8 cellular contexts compared by ENCODE assay signal in genomic region chr16:635573-636205, GRCh38. TPM values are rescaled to one million over a fixed set of nuclear protein-coding genes. Genes with fewer than 3 reads are reported as not detected.
A peak's percentile ranks its signal among the peaks of the same experiment; 100 is the strongest.
DNase-seq lines count a peak whose midpoint lies in the region; ATAC-seq and TF ChIP-seq lines count a peak whose summit lies in the region.

No MANE protein-coding gene starts in this region.

- DNase-seq in H7 (no peak), NCI-H187 (lab: John Stamatoyannopoulos, UW) (no peak), cerebellum (ENCODE audit: low spot score) (no peak), islet precursor cell (no peak)

- peak overlapping the region; percentile 82 to 96 (median 91) for H3K9ac ChIP-seq in BLaER1 treated with 17β-estradiol and CSF1 and Interleukin-3, amounts not matched to agents 10 nM and 100 nM

- TF ChIP-seq CTCF in WI38 (IDR thresholded peaks at IDR 0.05; ENCODE audit: low read depth, low read length) (no peak), gastroesophageal sphincter (IDR thresholded peaks at IDR 0.05) (peak in 1 of 4 experiments; percentile 21)

- peak overlapping the region; percentile 85 to 98 (median 93) for H3K4me3 ChIP-seq in BLaER1 treated with 17β-estradiol and CSF1 and Interleukin-3, amounts not matched to agents 10 nM and 100 nM
- H3K4me3 ChIP-seq in H7 (ENCODE audit: insufficient read depth, low read depth, low read length) (peak overlapping the region; percentile 92), WI38 (ENCODE audit: low read depth, low read length) (peak overlapping the region; percentile 81), gastroesophageal sphincter (peak overlapping the region; percentile 62 to 94), skin epidermis (peak overlapping the region; percentile 62 to 90 (median 73))

- ATAC-seq in gastroesophageal sphincter = no peak

- H3K4me2 ChIP-seq in BLaER1 treated with 17β-estradiol and CSF1 and Interleukin-3, amounts not matched to agents 10 nM and 100 nM = peak overlapping the region; percentile 82 to 98 (median 93)

- peaks cover 52 to 59% (median 55%) of the 10 kb centered on the region in 10 experiments for H3K4me1 ChIP-seq in BLaER1 treated with 17β-estradiol and CSF1 and Interleukin-3, amounts not matched to agents 10 nM and 100 nM
- peaks cover 2 to 53% (median 24%) of the 10 kb centered on the region in 3 donors for H3K4me1 ChIP-seq in gastroesophageal sphincter

- 0% methylated on average over 1 of the region's 55 CpGs; no CpG with 5 or more reads in 1 of the 2 donors for WGBS in gastroesophageal sphincter (ENCODE audit: low coverage in 1 of 2), 2 donors

- H3K9me3 ChIP-seq in BLaER1 treated with 17β-estradiol and CSF1 and Interleukin-3, amounts not matched to agents 10 nM and 100 nM (replicated peaks in 1 of 11) = no peaks in the 10 kb centered on the region
- H3K9me3 ChIP-seq in gastroesophageal sphincter = no peaks in the 10 kb centered on the region

- no peaks in the 10 kb centered on the region for H3K27me3 ChIP-seq in BLaER1 treated with 17β-estradiol and CSF1 and Interleukin-3, amounts not matched to agents 10 nM and 100 nM
- no peaks in the 10 kb centered on the region for H3K27me3 ChIP-seq in H7 (ENCODE audit: control insufficient read depth, insufficient read depth, low read length)
- H3K27me3 ChIP-seq in gastroesophageal sphincter = peaks cover 17% of the 10 kb centered on the region

- peaks cover 15 to 28% (median 23%) of the 10 kb centered on the region in 11 experiments; a peak in 21 of 22 replicates for H3K36me3 ChIP-seq in BLaER1 treated with 17β-estradiol and CSF1 and Interleukin-3, amounts not matched to agents 10 nM and 100 nM
- H3K36me3 ChIP-seq in H7 (replicated peaks; ENCODE audit: control insufficient read depth, insufficient read depth, low read length) (no peaks in the 10 kb centered on the region; the same call in none of the 2 replicates), gastroesophageal sphincter (peaks cover 0 to 26% of the 10 kb centered on the region in 2 donors)

- peaks cover 0 to 47% (median 36%) of the 10 kb centered on the region in 11 experiments; a peak in 19 of 22 replicates for H4K20me1 ChIP-seq in BLaER1 treated with 17β-estradiol and CSF1 and Interleukin-3, amounts not matched to agents 10 nM and 100 nM

- no peak for TF ChIP-seq EP300 in gastroesophageal sphincter (IDR thresholded peaks at IDR 0.05)

- TF ChIP-seq POLR2A in gastroesophageal sphincter (IDR thresholded peaks at IDR 0.05) = no peak

- H3K27ac ChIP-seq in BLaER1 treated with 17β-estradiol and CSF1 and Interleukin-3, amounts not matched to agents 10 nM and 100 nM = peak overlapping the region; percentile 81 to 93 (median 87); a peak in 21 of 22 replicates
- H3K27ac ChIP-seq in gastroesophageal sphincter (peak overlapping the region in 3 of 4 donors; percentile 95 to 97 (median 96)), skin epidermis (peak overlapping the region; percentile 30 to 95 (median 88))

RNA-seq across cellular contexts. Expression of gene METTL26, which starts 0.4 kb away (rescaled TPM):
- 129 and 135 TPM in 2 replicates for total RNA-seq in H7 (2014; rRNA removed; shearing (Covaris generic))
- total RNA-seq in gastroesophageal sphincter = 100 to 1,000 TPM in 3 of 4 donors, 10 to 100 TPM in 1; 94.8 to 146 (median 112) TPM
- 23.8 TPM for total RNA-seq in cerebellum

RNA-seq across cellular contexts. Expression of gene WFIKKN1, which starts 4.9 kb away (rescaled TPM):
- total RNA-seq in H7 (2014; rRNA removed; shearing (Covaris generic)) = 4.5 and 5.5 TPM in 2 replicates
- total RNA-seq in gastroesophageal sphincter = under 1 TPM in 3 of 4 donors, not detected in 1; 0.17 to 0.93 (median 0.35) TPM
- total RNA-seq in cerebellum = 0.54 TPM

RNA-seq across cellular contexts. Expression of gene MCRIP2, which starts 5.9 kb away (rescaled TPM):
- 71.5 and 83.1 TPM in 2 replicates for total RNA-seq in H7 (2014; rRNA removed; shearing (Covaris generic))
- 10 to 100 TPM; 25.4 to 70.0 (median 51.9) TPM for total RNA-seq in gastroesophageal sphincter
- total RNA-seq in cerebellum = 6.0 TPM

RNA-seq across cellular contexts. Expression of gene WDR90, which starts 13.5 kb away (rescaled TPM):
- 35.3 and 38.3 TPM in 2 replicates for total RNA-seq in H7 (2014; rRNA removed; shearing (Covaris generic))
- total RNA-seq in gastroesophageal sphincter (10 to 100 TPM in 3 of 4 donors, 1 to 10 TPM in 1; 8.5 to 21.2 (median 16.8) TPM), cerebellum (23.7 TPM)

RNA-seq across cellular contexts. Expression of gene RHOT2, which starts 32.2 kb away (rescaled TPM):
- 164 and 174 TPM in 2 replicates for total RNA-seq in H7 (2014; rRNA removed; shearing (Covaris generic))
- total RNA-seq in gastroesophageal sphincter (10 to 100 TPM; 50.2 to 64.0 (median 55.0) TPM), cerebellum (34.8 TPM)
